18 cellular contexts compared by ENCODE assay signal in genomic region chr10:118841881-118842605, GRCh38.
DNase-seq lines count a peak whose midpoint lies in the region; TF ChIP-seq lines count a peak whose summit lies in the region.
"Had no signal": no experiment of that assay in that cellular context is flagged by ENCODE, and none has a peak within 500 bp of the region (broad histone marks: within the 10 kb centered on the region; RNA-seq: fewer than 3 reads in every experiment).

No MANE protein-coding gene starts in this region.

- intact Hi-C loops in head of caudate nucleus (cut with DNase I): no loop called here

- no peaks in the 10 kb centered on the region for H3K27me3 Mint-ChIP-seq in mesothelial cell of epicardium (ENCODE audit: low read depth)

- H2BK12ac ChIP-seq in neuronal stem cell (ENCODE audit: low read length): peak overlapping the region; percentile 18

- WGBS in neuronal stem cell (ENCODE audit: extremely low coverage in 2 of 2, insufficient read length in 2 of 2, insufficient replicate concordance in 1 of 2), 2 donors: no CpG with 5 or more reads among the region's 17 CpGs

- no peak overlapping the region for H2BK15ac ChIP-seq in neuronal stem cell (ENCODE audit: low read length)

- H4K8ac ChIP-seq in neuronal stem cell (ENCODE audit: low read depth, low read length): no peak overlapping the region

- H3K4me3 ChIP-seq in WERI-Rb-1 (ENCODE audit: low read depth, low read length) (no peak overlapping the region), neuronal stem cell (ENCODE audit: low read length in 2 of 2) (no peak overlapping the region)
- H3K4me3 ChIP-seq: BLaER1, GM23248 had no signal

- no peaks in the 10 kb centered on the region for H3K79me1 ChIP-seq in neuronal stem cell (ENCODE audit: low read depth, low read length)

- H4K91ac ChIP-seq in neuronal stem cell (ENCODE audit: low read depth, low read length, poor library complexity): no peak overlapping the region

- H3K9me3 ChIP-seq in WERI-Rb-1 (ENCODE audit: severe bottlenecking) (no peaks in the 10 kb centered on the region), neuronal stem cell (replicated peaks in 1 of 2; ENCODE audit: control insufficient read depth in 2 of 2, insufficient read depth in 1 of 2, low read depth in 1 of 2, low read length in 2 of 2) (no peaks in the 10 kb centered on the region)
- H3K9me3 ChIP-seq: Caco-2 had no signal

- H3K9me3 Mint-ChIP-seq in mesothelial cell of epicardium: peaks cover 8% of the 10 kb centered on the region

- peak overlapping the region; percentile 31 for H3K14ac ChIP-seq in neuronal stem cell (ENCODE audit: low read length)

- no peaks in the 10 kb centered on the region for H3K4me1 ChIP-seq in neuronal stem cell (ENCODE audit: control insufficient read depth in 2 of 2, insufficient read depth in 1 of 2, low read depth in 1 of 2, low read length in 2 of 2)
- H3K4me1 ChIP-seq: BLaER1, Caco-2 had no signal

- no peaks in the 10 kb centered on the region for H3K27me3 ChIP-seq in WERI-Rb-1 (ENCODE audit: insufficient read depth, low read depth, severe bottlenecking)
- H3K27me3 ChIP-seq in neuronal stem cell (ENCODE audit: control insufficient read depth in 3 of 3, insufficient read depth in 3 of 3, low read depth in 1 of 3, low read length in 3 of 3): no peaks in the 10 kb centered on the region
- H3K27me3 ChIP-seq: BLaER1 had no signal

- peak; percentile 8 for DNase-seq in DMS 273 (lab: John Stamatoyannopoulos, UW; ENCODE audit: unreplicated experiment)
- no peak for DNase-seq in DMS 273 treated with DMSO at 0.1 percent for 48 hours (lab: John Stamatoyannopoulos, UW)
- DNase-seq in D341Med (ENCODE audit: low spot score): peak; percentile 6
- DNase-seq in WERI-Rb-1: peak; percentile 20
- no peak for DNase-seq in neuronal stem cell (ENCODE audit: low spot score)
- no peak for DNase-seq in mesothelial cell of epicardium (ENCODE audit: low spot score in 2 of 2, unreplicated experiment in 2 of 2)
- no peak for DNase-seq in head of caudate nucleus
- DNase-seq: Caco-2; CD4-positive, CD25-positive, alpha-beta regulatory T cell; CD8-positive, alpha-beta T cell; DMS153; DND-41; GM23248; H7 had no signal

- H3K4ac ChIP-seq in neuronal stem cell (ENCODE audit: low read length): no peak overlapping the region

- H3K27ac Mint-ChIP-seq in mesothelial cell of epicardium: no peak overlapping the region
- H3K27ac Mint-ChIP-seq: B cell; CD4-positive, CD25-positive, alpha-beta regulatory T cell; CD8-positive, alpha-beta T cell had no signal

- H2AFZ ChIP-seq in neuronal stem cell (ENCODE audit: low read length): no peak overlapping the region
- H2AFZ ChIP-seq: GM23248 had no signal

- peak overlapping the region; percentile 27 for H2AK5ac ChIP-seq in neuronal stem cell (ENCODE audit: low read depth, low read length)

- H3K36me3 ChIP-seq in WERI-Rb-1 (no peaks in the 10 kb centered on the region), neuronal stem cell (replicated peaks in 1 of 2; ENCODE audit: control insufficient read depth in 2 of 2, insufficient read depth in 2 of 2, low read length in 2 of 2) (no peaks in the 10 kb centered on the region)
- H3K36me3 ChIP-seq: BLaER1 had no signal

- H3K9ac ChIP-seq in neuronal stem cell (ENCODE audit: low read depth, low read length, poor library complexity): no peak overlapping the region
- H3K9ac ChIP-seq: BLaER1, GM23248 had no signal

- no peak for TF ChIP-seq CTCF in WERI-Rb-1 (IDR thresholded peaks at IDR 0.05; ENCODE audit: low read depth, low read length)
- no peak for TF ChIP-seq CTCF in mesothelial cell of epicardium (IDR thresholded peaks at IDR 0.05; ENCODE audit: unreplicated experiment)

- H3K18ac ChIP-seq in neuronal stem cell (ENCODE audit: low read length): peak overlapping the region; percentile 44

- no peak overlapping the region for H2BK5ac ChIP-seq in neuronal stem cell (ENCODE audit: low read length)

- no peak overlapping the region for H3K23ac ChIP-seq in neuronal stem cell (ENCODE audit: low read depth, low read length, poor library complexity)

- H3K4me3 Mint-ChIP-seq in mesothelial cell of epicardium: no peak overlapping the region
- H3K4me3 Mint-ChIP-seq: B cell; CD4-positive, CD25-positive, alpha-beta regulatory T cell; CD8-positive, alpha-beta T cell had no signal

- H3K4me1 Mint-ChIP-seq in mesothelial cell of epicardium: peaks cover 33% of the 10 kb centered on the region
- H3K4me1 Mint-ChIP-seq: B cell had no signal

- H3K36me3 Mint-ChIP-seq in mesothelial cell of epicardium: no peaks in the 10 kb centered on the region
- H3K36me3 Mint-ChIP-seq: CD4-positive, CD25-positive, alpha-beta regulatory T cell; CD8-positive, alpha-beta T cell had no signal

- H3K27ac ChIP-seq in WERI-Rb-1 (no peak overlapping the region), neuronal stem cell (replicated peaks; ENCODE audit: low read length) (no peak overlapping the region)
- H3K27ac ChIP-seq: 22Rv1, BLaER1, C4-2B, GM23248 had no signal

- H2BK120ac ChIP-seq in neuronal stem cell (ENCODE audit: low read depth, low read length): no peak overlapping the region

- H3K4me2 ChIP-seq in neuronal stem cell (ENCODE audit: insufficient read depth, low read length, poor library complexity, severe bottlenecking): no peak overlapping the region
- H3K4me2 ChIP-seq: BLaER1 had no signal

Comparison
In these comparisons a context has a peak if more than half of its experiments do, and no peak if none do; other contexts are left out.
1. DNase-seq: peak in DMS 273 (single experiment), D341Med (single experiment) and WERI-Rb-1 (single experiment); none in DMS 273 treated with DMSO at 0.1 percent for 48 hours (single experiment), neuronal stem cell (single experiment), mesothelial cell of epicardium (0 of 2) and head of caudate nucleus (0 of 42).